Comparison of ENCODE assay signal across 1 cellular context in the genomic region with DNA sequence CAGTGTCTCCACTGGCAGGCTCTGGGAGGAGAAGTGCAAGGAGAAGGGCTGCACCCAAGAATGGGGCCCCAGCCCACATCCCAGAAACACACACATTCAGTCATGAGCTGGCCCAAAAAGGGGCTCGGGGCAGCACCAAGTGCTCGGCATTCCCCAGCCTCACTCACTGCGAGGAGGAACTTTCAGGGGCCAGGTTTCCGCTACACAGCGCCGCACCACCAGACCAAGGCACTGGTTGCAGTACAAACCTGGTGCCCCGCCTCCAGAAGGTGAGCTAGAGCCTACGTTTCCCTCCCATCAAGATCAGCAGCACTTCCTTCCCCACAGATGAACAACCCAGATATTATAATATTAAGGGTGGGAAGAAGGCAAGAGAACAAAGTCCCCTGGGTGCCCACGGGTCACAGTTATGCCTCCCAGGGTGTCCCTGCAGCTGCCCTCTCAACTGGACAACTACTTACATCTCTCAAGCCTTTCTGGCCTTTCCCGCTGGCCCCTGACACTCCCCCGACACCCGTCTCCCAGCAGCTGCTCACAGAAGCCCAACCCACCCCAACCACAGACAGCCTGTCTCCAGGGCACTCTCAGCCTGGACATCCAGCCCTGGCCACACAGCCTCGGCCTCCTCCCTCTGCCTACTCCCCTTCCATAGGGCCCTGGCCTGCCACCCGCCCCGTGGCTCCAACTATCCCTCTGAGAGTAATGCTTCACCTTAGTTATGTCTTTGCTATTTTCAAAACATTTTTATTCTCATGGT.
TF ChIP-seq lines count a peak whose summit lies in the region.

No MANE protein-coding gene starts in this region.

TF ChIP-seq in WTC11, 78 proteins besides CTCF, POLR2A, EP300 and RAD21 (continued from another document):
- TF ChIP-seq, protein P1, sequence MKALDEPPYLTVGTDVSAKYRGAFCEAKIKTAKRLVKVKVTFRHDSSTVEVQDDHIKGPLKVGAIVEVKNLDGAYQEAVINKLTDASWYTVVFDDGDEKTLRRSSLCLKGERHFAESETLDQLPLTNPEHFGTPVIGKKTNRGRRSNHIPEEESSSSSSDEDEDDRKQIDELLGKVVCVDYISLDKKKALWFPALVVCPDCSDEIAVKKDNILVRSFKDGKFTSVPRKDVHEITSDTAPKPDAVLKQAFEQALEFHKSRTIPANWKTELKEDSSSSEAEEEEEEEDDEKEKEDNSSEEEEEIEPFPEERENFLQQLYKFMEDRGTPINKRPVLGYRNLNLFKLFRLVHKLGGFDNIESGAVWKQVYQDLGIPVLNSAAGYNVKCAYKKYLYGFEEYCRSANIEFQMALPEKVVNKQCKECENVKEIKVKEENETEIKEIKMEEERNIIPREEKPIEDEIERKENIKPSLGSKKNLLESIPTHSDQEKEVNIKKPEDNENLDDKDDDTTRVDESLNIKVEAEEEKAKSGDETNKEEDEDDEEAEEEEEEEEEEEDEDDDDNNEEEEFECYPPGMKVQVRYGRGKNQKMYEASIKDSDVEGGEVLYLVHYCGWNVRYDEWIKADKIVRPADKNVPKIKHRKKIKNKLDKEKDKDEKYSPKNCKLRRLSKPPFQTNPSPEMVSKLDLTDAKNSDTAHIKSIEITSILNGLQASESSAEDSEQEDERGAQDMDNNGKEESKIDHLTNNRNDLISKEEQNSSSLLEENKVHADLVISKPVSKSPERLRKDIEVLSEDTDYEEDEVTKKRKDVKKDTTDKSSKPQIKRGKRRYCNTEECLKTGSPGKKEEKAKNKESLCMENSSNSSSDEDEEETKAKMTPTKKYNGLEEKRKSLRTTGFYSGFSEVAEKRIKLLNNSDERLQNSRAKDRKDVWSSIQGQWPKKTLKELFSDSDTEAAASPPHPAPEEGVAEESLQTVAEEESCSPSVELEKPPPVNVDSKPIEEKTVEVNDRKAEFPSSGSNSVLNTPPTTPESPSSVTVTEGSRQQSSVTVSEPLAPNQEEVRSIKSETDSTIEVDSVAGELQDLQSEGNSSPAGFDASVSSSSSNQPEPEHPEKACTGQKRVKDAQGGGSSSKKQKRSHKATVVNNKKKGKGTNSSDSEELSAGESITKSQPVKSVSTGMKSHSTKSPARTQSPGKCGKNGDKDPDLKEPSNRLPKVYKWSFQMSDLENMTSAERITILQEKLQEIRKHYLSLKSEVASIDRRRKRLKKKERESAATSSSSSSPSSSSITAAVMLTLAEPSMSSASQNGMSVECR (CRISPR knock-in tag; IDR thresholded peaks at IDR 0.05; ENCODE audit: borderline replicate concordance): no peak
- TF ChIP-seq NFE2L1 (CRISPR knock-in tag; IDR thresholded peaks at IDR 0.05) (no peak), CREB1 (CRISPR knock-in tag; IDR thresholded peaks at IDR 0.05) (no peak), CBFB (CRISPR knock-in tag; IDR thresholded peaks at IDR 0.05; ENCODE audit: low read depth) (no peak)
